In genomic region chr4:156623376-156623775, GRCh38 we compare ENCODE assay signal across 16 cellular contexts.
A peak's percentile ranks its signal among the peaks of the same experiment; 100 is the strongest.
DNase-seq lines count a peak whose midpoint lies in the region; ATAC-seq, FAIRE-seq and TF ChIP-seq lines count a peak whose summit lies in the region.
"Had no signal": no experiment of that assay in that cellular context is flagged by ENCODE, and none has a peak within 500 bp of the region (broad histone marks: within the 10 kb centered on the region; RNA-seq: fewer than 3 reads in every experiment).

No MANE protein-coding gene starts in this region.

- no peak for ATAC-seq in GM21360 (IDR thresholded peaks at IDR 0.05; ENCODE audit: unreplicated experiment)
- no peak for ATAC-seq in HG03565 (IDR thresholded peaks at IDR 0.05; ENCODE audit: unreplicated experiment)
- ATAC-seq: A549 had no signal

- peaks cover 4% of the 10 kb centered on the region for H3K9me3 Mint-ChIP-seq in astrocyte (ENCODE audit: unreplicated experiment)

- no peaks in the 10 kb centered on the region for H4K20me1 ChIP-seq in GM23248 (ENCODE audit: insufficient read depth)
- no peaks in the 10 kb centered on the region for H4K20me1 ChIP-seq in astrocyte (ENCODE audit: insufficient read depth, low read length)
- H4K20me1 ChIP-seq: BLaER1 had no signal

- H3K27ac ChIP-seq in GM23248 (no peak overlapping the region), astrocyte (ENCODE audit: low read depth, low read length) (no peak overlapping the region)
- H3K27ac ChIP-seq: A549, BLaER1 had no signal

- H3K4me3 ChIP-seq in GM23248 (no peak overlapping the region), astrocyte (ENCODE audit: insufficient read depth, low read depth, low read length) (no peak overlapping the region)
- H3K4me3 ChIP-seq: A549, BLaER1 had no signal

- H3K4me1 ChIP-seq in GM23248 (ENCODE audit: insufficient read depth) (no peaks in the 10 kb centered on the region), astrocyte (ENCODE audit: insufficient read depth, low read length) (no peaks in the 10 kb centered on the region)
- H3K4me1 ChIP-seq: A549, BLaER1, Caco-2 had no signal

- no peak overlapping the region for H3K4me2 ChIP-seq in GM23248 (ENCODE audit: unreplicated experiment)
- no peak overlapping the region for H3K4me2 ChIP-seq in astrocyte (ENCODE audit: low read length)
- H3K4me2 ChIP-seq: A549, BLaER1 had no signal

- 48 to 58% methylated on average over 3 of the region's 3 CpGs for WGBS in GM23248 (ENCODE audit: low coverage in 1 of 2, low lambda C conversion rate in 2 of 2, missing lambda C conversion rate in 2 of 2), 2 experiments

- H3K79me2 ChIP-seq in GM23248 (ENCODE audit: insufficient read depth), result no peaks in the 10 kb centered on the region
- H3K79me2 ChIP-seq in astrocyte (ENCODE audit: insufficient read depth, low read length), result no peaks in the 10 kb centered on the region

- H2AFZ ChIP-seq in GM23248 (peak overlapping the region; percentile 38; the same call in 1 of the 2 replicates), astrocyte (ENCODE audit: low read depth, low read length) (no peak overlapping the region)

- peak; percentile 46 for DNase-seq in GM23248
- DNase-seq in astrocyte (ENCODE audit: low read depth), result no peak
- peak; percentile 17 for DNase-seq in iris pigment epithelial cell (ENCODE audit: low read depth)
- no peak for DNase-seq in DMS153 treated with DMSO at 0.1 percent for 48 hours (lab: John Stamatoyannopoulos, UW; ENCODE audit: unreplicated experiment)
- DNase-seq: AML-193; Caco-2; CD8-positive, alpha-beta memory T cell; HCEC 1CT; HFFc6; IMR-90; KBM-7 had no signal

- no peaks in the 10 kb centered on the region for H3K27me3 ChIP-seq in GM23248 (replicated peaks; ENCODE audit: insufficient read depth)
- H3K27me3 ChIP-seq in astrocyte (ENCODE audit: insufficient read depth, low read length), result no peaks in the 10 kb centered on the region
- H3K27me3 ChIP-seq: BLaER1 had no signal

- H3K27ac Mint-ChIP-seq in astrocyte (ENCODE audit: unreplicated experiment), result no peak overlapping the region
- H3K27ac Mint-ChIP-seq: CD8-positive, alpha-beta memory T cell; HFFc6 had no signal

- in situ Hi-C loops in GM23248 (cut with MboI), result no loop called here

- no peak overlapping the region for H3K4me3 Mint-ChIP-seq in astrocyte (ENCODE audit: unreplicated experiment)
- H3K4me3 Mint-ChIP-seq: CD8-positive, alpha-beta memory T cell; HFFc6 had no signal

- H3F3A ChIP-seq in GM23248 (ENCODE audit: insufficient read depth), result 0 out of 2 replicates have a peak, but pooled peaks cover 5% of the 10 kb centered on the region

- no peak for TF ChIP-seq CTCF in astrocyte (IDR thresholded peaks at IDR 0.05; ENCODE audit: insufficient read depth, low read depth, low read length)

- H3K27me3 Mint-ChIP-seq in astrocyte (ENCODE audit: low read depth, unreplicated experiment), result no peaks in the 10 kb centered on the region
- H3K27me3 Mint-ChIP-seq: CD8-positive, alpha-beta memory T cell had no signal

- H3K9me3 ChIP-seq in GM23248 (ENCODE audit: low read depth), result no peaks in the 10 kb centered on the region
- peaks cover 3% of the 10 kb centered on the region for H3K9me3 ChIP-seq in astrocyte (ENCODE audit: insufficient read depth, low read depth, low read length)
- H3K9me3 ChIP-seq: A549, Caco-2 had no signal

- peak; percentile 56 for FAIRE-seq in astrocyte (lab: Jason Lieb, UNC)
- FAIRE-seq: A549, GM12891 had no signal

- peaks cover 21% of the 10 kb centered on the region for H3K4me1 Mint-ChIP-seq in astrocyte (ENCODE audit: low read depth, unreplicated experiment)
- H3K4me1 Mint-ChIP-seq: CD8-positive, alpha-beta memory T cell had no signal

- H3K36me3 Mint-ChIP-seq in astrocyte (ENCODE audit: low read depth, unreplicated experiment), result no peaks in the 10 kb centered on the region
- H3K36me3 Mint-ChIP-seq: CD8-positive, alpha-beta memory T cell had no signal

- no peaks in the 10 kb centered on the region for H3K36me3 ChIP-seq in GM23248 (ENCODE audit: low read depth)
- no peaks in the 10 kb centered on the region for H3K36me3 ChIP-seq in astrocyte (ENCODE audit: insufficient read depth, low read length)
- H3K36me3 ChIP-seq: BLaER1 had no signal

- no peaks in the 10 kb centered on the region for H3K9me2 ChIP-seq in GM23248 (ENCODE audit: insufficient read depth)

- no peak overlapping the region for H3K9ac ChIP-seq in GM23248
- H3K9ac ChIP-seq in astrocyte (ENCODE audit: low read length), result no peak overlapping the region
- H3K9ac ChIP-seq: BLaER1 had no signal

Comparison
In these comparisons a context has a peak if more than half of its experiments do, and no peak if none do; other contexts are left out.
1. DNase-seq: peak in GM23248 (single experiment) and iris pigment epithelial cell (single experiment); none in astrocyte (single experiment) and DMS153 treated with DMSO at 0.1 percent for 48 hours (single experiment).